Comparison of ENCODE assay signal across 9 cellular contexts in the genomic region with DNA sequence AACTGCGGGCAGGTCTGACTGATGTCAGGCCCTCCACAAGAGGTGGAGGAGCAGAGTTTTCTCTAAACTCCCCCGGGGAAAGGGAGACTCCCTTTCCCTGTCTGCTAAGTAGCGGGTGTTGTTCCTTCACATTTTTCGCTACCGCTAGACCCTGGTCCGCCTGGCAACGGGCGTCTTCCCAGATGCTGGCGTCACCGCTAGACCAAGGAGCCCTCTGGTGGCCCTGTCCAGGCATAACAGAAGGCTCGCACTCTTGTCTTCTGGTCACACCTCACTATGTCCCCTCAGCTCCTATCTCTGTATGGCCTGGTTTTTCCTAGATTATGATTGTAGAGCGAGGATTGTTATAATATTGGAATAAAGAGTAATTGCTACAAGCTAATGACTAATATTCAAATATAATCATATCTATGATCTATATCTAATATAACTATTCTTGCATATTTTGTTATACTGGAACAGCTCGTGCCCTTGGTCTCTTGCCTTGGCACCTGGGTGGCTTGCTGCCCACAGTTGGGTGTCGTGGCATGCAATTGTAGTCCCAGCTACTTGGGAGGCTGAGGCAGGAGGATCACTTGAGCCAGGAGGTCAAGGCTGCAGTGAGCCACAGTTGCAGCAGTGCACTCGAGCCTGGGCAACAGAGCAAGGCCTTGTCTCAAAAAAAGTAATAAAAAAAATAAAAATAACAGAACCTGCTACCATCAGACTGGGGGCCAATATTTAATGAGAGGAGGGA. TPM values are rescaled to one million over a fixed set of nuclear protein-coding genes. Genes with fewer than 3 reads are reported as not detected.
DNase-seq lines count a peak whose midpoint lies in the region; ATAC-seq and TF ChIP-seq lines count a peak whose summit lies in the region.
"Not testable (repeated sequence)": the region's sequence is repeated elsewhere in the genome, so short reads cannot be mapped to it uniquely, and the experiment has no call there.
"Had no signal": no experiment of that assay in that cellular context is flagged by ENCODE, and none has a peak within 500 bp of the region (broad histone marks: within the 10 kb centered on the region; RNA-seq: fewer than 3 reads in every experiment).

No MANE protein-coding gene starts in this region.

- H2AFZ ChIP-seq in MM.1S (ENCODE audit: low read length) = not testable (repeated sequence)

- not testable (repeated sequence) for H3K27me3 ChIP-seq in MM.1S (replicated peaks; ENCODE audit: insufficient read depth, low read length); RWPE2 (ENCODE audit: insufficient read depth, poor library complexity, severe bottlenecking)

- H3K27ac Mint-ChIP-seq in MCF 10A (ENCODE audit: low read depth, unreplicated experiment) = not testable (repeated sequence)

- not testable (repeated sequence) for H3K4me1 Mint-ChIP-seq in MCF 10A (ENCODE audit: insufficient read depth, unreplicated experiment)

- peak; percentile 64 for DNase-seq in G401 (ENCODE audit: low spot score)
- not testable (repeated sequence) for DNase-seq in MM.1S; RWPE2 (ENCODE audit: low spot score); retinal pigment epithelial cell (ENCODE audit: low read depth)
- peak; percentile 36 for DNase-seq in MCF 10A (ENCODE audit: unreplicated experiment)
- peak; percentile 49 for DNase-seq in fibroblast of mammary gland (ENCODE audit: low read depth)
- DNase-seq in kidney tubule cell (ENCODE audit: low spot score) = peak; percentile 33

- H3K4me3 ChIP-seq in MM.1S (ENCODE audit: low read length); RWPE2 (ENCODE audit: severe bottlenecking); fibroblast of mammary gland (ENCODE audit: control insufficient read depth, low read depth, low read length); retinal pigment epithelial cell (ENCODE audit: low read length): not testable (repeated sequence)

- H3K36me3 Mint-ChIP-seq in MCF 10A (ENCODE audit: insufficient read depth, unreplicated experiment) = peaks cover 60% of the 10 kb centered on the region

- H3K4me3 Mint-ChIP-seq in MCF 10A (ENCODE audit: unreplicated experiment) = not testable (repeated sequence)

- not testable (repeated sequence) for H3K9ac ChIP-seq in MM.1S (ENCODE audit: low read length)

- not testable (repeated sequence) for H3K4me2 ChIP-seq in MM.1S (ENCODE audit: low read depth, low read length)

- POLR2A ChIA-PET in MCF 10A (lab: Yijun Ruan, JAX) = interaction anchor here (0.6 to 1.9 kb wide), 2 partner anchors 22 to 45 kb away, joined by 3 to 9 read pairs; a partner anchor contains a TSS

- ATAC-seq in RWPE2 (ENCODE audit: low read depth) = not testable (repeated sequence)

- not testable (repeated sequence) for H3K36me3 ChIP-seq in MM.1S (replicated peaks; ENCODE audit: insufficient read depth, low read length)
- H3K36me3 ChIP-seq in RWPE2 (ENCODE audit: low read depth) = peaks cover 69% of the 10 kb centered on the region

- TF ChIP-seq CTCF in 22Rv1 (IDR thresholded peaks at IDR 0.05) = peak; percentile 74
- peak; percentile 20; the same call in 1 of the 2 replicates for TF ChIP-seq CTCF in MM.1S (IDR thresholded peaks at IDR 0.05; ENCODE audit: low read length)
- TF ChIP-seq CTCF in RWPE2 (IDR thresholded peaks at IDR 0.05; ENCODE audit: poor library complexity, severe bottlenecking) = peak; percentile 70
- TF ChIP-seq CTCF in MCF 10A (IDR thresholded peaks at IDR 0.05; ENCODE audit: unreplicated experiment) = peak; percentile 31
- peak; percentile 25 for TF ChIP-seq CTCF in fibroblast of mammary gland (conservative IDR thresholded peaks at IDR 0.05; ENCODE audit: control insufficient read depth, insufficient read depth, low read depth, low read length)
- peak; percentile 49 for TF ChIP-seq CTCF in retinal pigment epithelial cell (conservative IDR thresholded peaks at IDR 0.05; ENCODE audit: low read depth, low read length)

- not testable (repeated sequence) for H3K9me2 ChIP-seq in MM.1S (replicated peaks; ENCODE audit: insufficient read depth, low read length)

- peak overlapping the region; percentile 45 for H3K27ac ChIP-seq in 22Rv1
- not testable (repeated sequence) for H3K27ac ChIP-seq in MM.1S (ENCODE audit: low read length); RWPE2 (ENCODE audit: poor library complexity, severe bottlenecking)

- BruUV-seq in MCF 10A (replicated peaks; lab: Mats Ljungman, UMichigan) = not testable (repeated sequence)

- intact Hi-C loops in MCF 10A (cut with micrococcal nuclease) = not testable (repeated sequence)

- not testable (repeated sequence) for H3K79me2 ChIP-seq in MM.1S (ENCODE audit: low read length)

- CTCF ChIA-PET in MCF 10A (lab: Yijun Ruan, JAX) = interaction anchor here (0.6 to 1.1 kb wide), 3 partner anchors 12 to 47 kb away, joined by 3 to 4 read pairs (median 3); no protein-coding TSS in a partner anchor

- not testable (repeated sequence) for H4K20me1 ChIP-seq in MM.1S (ENCODE audit: insufficient read depth, low read length)

- H3F3A ChIP-seq in MM.1S (ENCODE audit: insufficient read depth, low read length) = not testable (repeated sequence)

- not testable (repeated sequence) for H3K9me3 ChIP-seq in MM.1S (replicated peaks; ENCODE audit: insufficient read depth, low read length); RWPE2 (ENCODE audit: severe bottlenecking)

- in situ Hi-C loops in G401 (cut with HindIII; ENCODE audit: low sequenced_read_pairs) = not testable (repeated sequence)

- not testable (repeated sequence) for H3K4me1 ChIP-seq in MM.1S (ENCODE audit: low read length); RWPE2 (ENCODE audit: insufficient read depth, poor library complexity, severe bottlenecking)

- not testable (repeated sequence) for H3K27me3 Mint-ChIP-seq in MCF 10A (ENCODE audit: insufficient read depth, unreplicated experiment)

- H3K9me3 Mint-ChIP-seq in MCF 10A (ENCODE audit: unreplicated experiment) = not testable (repeated sequence)

RNA-seq across cellular contexts. Expression of a gene that starts 7.2 kb away (rescaled TPM):
- 93.6 and 118 TPM in 2 replicates for total RNA-seq in G401 (2014; rRNA removed; shearing (Covaris generic))
- 38.0 and 40.5 TPM in 2 replicates for total RNA-seq in MCF 10A (2022)

RNA-seq across cellular contexts. Expression of a gene that starts 11.3 kb away (rescaled TPM):
- total RNA-seq in G401 (2014; rRNA removed; shearing (Covaris generic)) = not detected in 2 replicates
- total RNA-seq in MCF 10A (2022) = not detected in 2 replicates

RNA-seq across cellular contexts. Expression of a gene that starts 15.2 kb away (rescaled TPM):
- total RNA-seq in G401 (2014; rRNA removed; shearing (Covaris generic)) = 38.2 and 41.7 TPM in 2 replicates
- 20.6 and 21.9 TPM in 2 replicates for total RNA-seq in MCF 10A (2022)

RNA-seq across cellular contexts. Expression of a gene that starts 21.3 kb away (rescaled TPM):
- total RNA-seq in G401 (2014; rRNA removed; shearing (Covaris generic)) = 1,012 and 1,099 TPM in 2 replicates
- 171 and 180 TPM in 2 replicates for total RNA-seq in MCF 10A (2022)

RNA-seq across cellular contexts. Expression of a gene that starts 31.6 kb away (rescaled TPM):
- not detected in 2 replicates for total RNA-seq in G401 (2014; rRNA removed; shearing (Covaris generic))
- not detected in 2 replicates for total RNA-seq in MCF 10A (2022)
- total RNA-seq: activated T-helper 1 cell treated with anti-CD3 and anti-CD28 coated beads, Interleukin-12 subunit alpha, Interleukin-12 subunit beta, Interleukin-2, Interleukin-4 antibody, amounts not matched to agents 30 ng/mL and 10 ng/mL and 1 ng/mL, durations not matched to agents 14 hours and 24 hours and 36 hours had no signal

Comparison
In these comparisons a context has a peak if more than half of its experiments do, and no peak if none do; other contexts are left out.
1. CTCF ChIP-seq: peak in every context shown above with its lines; median percentile 74 in 22Rv1; 70 in RWPE2; 49 in retinal pigment epithelial cell; 31 in MCF 10A; 25 in fibroblast of mammary gland; 20 in MM.1S.